Comparison of ENCODE assay signal across 7 cellular contexts in genomic region chr12:54993181-54993835, GRCh38. TPM values are rescaled to one million over a fixed set of nuclear protein-coding genes. Genes with fewer than 3 reads are reported as not detected.
A peak's percentile ranks its signal among the peaks of the same experiment; 100 is the strongest.
DNase-seq lines count a peak whose midpoint lies in the region; ATAC-seq, FAIRE-seq and TF ChIP-seq lines count a peak whose summit lies in the region.

No MANE protein-coding gene starts in this region.

- no peak for TF ChIP-seq POLR2A in GM12878 (IDR thresholded peaks at IDR 0.05; ENCODE audit: low read depth, low read length)
- TF ChIP-seq POLR2A in spleen (IDR thresholded peaks at IDR 0.05) = no peak

- H3K4me1 ChIP-seq in GM12878 (ENCODE audit: control insufficient read depth, insufficient read depth, low read length) (peaks cover 25% of the 10 kb centered on the region), spleen (peaks cover 6 to 52% (median 20%) of the 10 kb centered on the region in 6 donors)

- in situ Hi-C loops in GM12878 (cut with MboI) = loop anchor here (5.0 kb wide), 1 partner anchor 79 kb away; no protein-coding TSS in a partner anchor

- DNase-seq in NCI-H187 (lab: John Stamatoyannopoulos, UW) (peak; percentile 55 to 62), T-helper 1 cell (peak; percentile 17 to 70 (median 49)), GM12878 (ENCODE audit: low read depth, low spot score) (no peak), hippocampal formation (lab: John Stamatoyannopoulos, UW) (peak; percentile 33 to 72), spleen (no peak)

- H3K4me3 ChIP-seq in GM12878 = no peak overlapping the region
- H3K4me3 ChIP-seq in spleen = no peak overlapping the region

- peak; percentile 95 for TF ChIP-seq RAD21 in GM12878 (IDR thresholded peaks at IDR 0.05; ENCODE audit: insufficient read depth, low read depth, low read length)

- SMC1A ChIA-PET in GM12878 (lab: Charles Lee; ENCODE audit: uncharacterized antibody, unreplicated experiment) = interaction anchor here (0.7 to 13.2 kb wide), 33 partner anchors 8 to 291 kb away, joined by 3 to 429 read pairs (median 5); partner anchors contain the start of genes MUCL1, NEUROD4 and TESPA1

- H3K9me3 ChIP-seq in GM12878 (replicated peaks; ENCODE audit: control insufficient read depth, insufficient read depth, low read length) (no peaks in the 10 kb centered on the region), spleen (no peaks in the 10 kb centered on the region)

- TF ChIP-seq CTCF in GM12874 (IDR thresholded peaks at IDR 0.05; ENCODE audit: insufficient read depth, low read depth, low read length) = peak; percentile 58; the same call in 1 of the 2 replicates
- peak; percentile 70 to 82 (median 78) for TF ChIP-seq CTCF in GM12878 (IDR thresholded peaks at IDR 0.05 in 2 of 3, conservative IDR thresholded peaks at IDR 0.05 in 1 of 3; ENCODE audit: control insufficient read depth in 2 of 3, extremely low read depth in 1 of 3, insufficient read depth in 1 of 3, low read depth in 3 of 3, low read length in 3 of 3)
- TF ChIP-seq CTCF in spleen (IDR thresholded peaks at IDR 0.05 in 8 of 11, conservative IDR thresholded peaks at IDR 0.05 in 3 of 11) = peak; percentile 71 to 93 (median 87)

- POLR2A ChIA-PET in GM12878 (lab: Charles Lee) = interaction anchor here (2.1 kb wide), 1 partner anchor 79 kb away, joined by 8 read pairs; no protein-coding TSS in a partner anchor

- no peak overlapping the region for H3K4me2 ChIP-seq in GM12878 (ENCODE audit: control insufficient read depth, insufficient read depth)

- RAD21 ChIA-PET in GM12878 (lab: Charles Lee; ENCODE audit: unreplicated experiment) = interaction anchor here (0.6 to 3.4 kb wide), 24 partner anchors 8 to 1370 kb away, joined by 3 to 205 read pairs (median 5); partner anchors contain the start of genes MUCL1, NEUROD4 and TESPA1

- H3K27me3 ChIP-seq in GM12878 (replicated peaks in 1 of 2; ENCODE audit: control insufficient read depth in 2 of 2, insufficient read depth in 2 of 2, low read length in 1 of 2) = no peaks in the 10 kb centered on the region
- no peaks in the 10 kb centered on the region for H3K27me3 ChIP-seq in spleen (replicated peaks in 1 of 7)

- ATAC-seq in HG02840 (IDR thresholded peaks at IDR 0.05; ENCODE audit: low FRiP score, unreplicated experiment) = peak; percentile 43
- peak; percentile 76 for ATAC-seq in GM12878

- no peaks in the 10 kb centered on the region for H3K79me2 ChIP-seq in GM12878 (ENCODE audit: control insufficient read depth, insufficient read depth, low read length)

- BruUV-seq in GM12878 (replicated peaks; lab: Mats Ljungman, UMichigan) = no TSS peak

- H3K9ac ChIP-seq in GM12878 (ENCODE audit: control insufficient read depth, insufficient read depth, low read length) = no peak overlapping the region

- WGBS in GM12878 (ENCODE audit: insufficient coverage, insufficient replicate concordance, low lambda C conversion rate, missing lambda C conversion rate) = 29% methylated on average over 12 of the region's 12 CpGs
- 26 to 38% (median 32%) methylated on average over 12 of the region's 12 CpGs for WGBS in spleen, 5 donors

- intact Hi-C loops in GM12878 (cut with micrococcal nuclease; ENCODE audit: unreplicated experiment) (loop anchor here (1.0 to 10.0 kb wide), 7 partner anchors 35 to 631 kb away; partner anchors contain the start of gene MUCL1), spleen (cut with DNase I; ENCODE audit: low total_unique reads) (no loop called here)

- FAIRE-seq in GM12878 (lab: Jason Lieb, UNC) = no peak

- H3K36me3 ChIP-seq in GM12878 (ENCODE audit: control insufficient read depth in 2 of 2, insufficient read depth in 2 of 2, low read length in 1 of 2) (no peaks in the 10 kb centered on the region), spleen (no peaks in the 10 kb centered on the region)

- no peak for TF ChIP-seq EP300 in GM12878 (IDR thresholded peaks at IDR 0.05; ENCODE audit: borderline replicate concordance in 1 of 2, control insufficient read depth in 1 of 2, low read depth in 2 of 2, low read length in 2 of 2)

- H3K27ac ChIP-seq in GM12878 (ENCODE audit: control insufficient read depth, insufficient read depth) (no peak overlapping the region), spleen (no peak overlapping the region)

- no peak overlapping the region for H2AFZ ChIP-seq in GM12878 (ENCODE audit: control insufficient read depth, low read depth, low read length)

- CTCF ChIA-PET in GM12878 (lab: Yijun Ruan, JAX) = interaction anchor here (0.6 to 12.8 kb wide), 47 partner anchors 10 to 663 kb away, joined by 3 to 700 read pairs (median 5); partner anchors contain the start of genes MUCL1, NEUROD4 and TESPA1

- H4K20me1 ChIP-seq in GM12878 (ENCODE audit: control insufficient read depth, insufficient read depth) = no peaks in the 10 kb centered on the region

TF ChIP-seq in GM12878, 131 proteins besides CTCF, POLR2A, EP300 and RAD21:
- no peak for TF ChIP-seq ZSCAN29 (IDR thresholded peaks at IDR 0.05)
- peak; percentile 53 for TF ChIP-seq RUNX3 (IDR thresholded peaks at IDR 0.05; ENCODE audit: low read length)
- TF ChIP-seq SMC3 (IDR thresholded peaks at IDR 0.05; ENCODE audit: borderline replicate concordance, low read length) = peak; percentile 90
- 0 out of 2 replicates have a peak, but pooled peaks have one; percentile 10 for TF ChIP-seq IRF4 (IDR thresholded peaks at IDR 0.05; ENCODE audit: low read depth, low read length)

RNA-seq across cellular contexts. Expression of gene TESPA1, which starts 8.7 kb away (rescaled TPM):
- 114 and 127 TPM in 2 replicates for total RNA-seq in GM12878 (2013; cell fraction: nucleolus; rRNA removed)
- total RNA-seq in GM12878 (2014; rRNA removed) (23.4 and 23.7 TPM in 2 replicates), GM12878 (2014; rRNA removed; fragmentation: Illumina TruSeq; extraction: Trizol) (32.6 and 35.3 TPM in 2 replicates), GM12878 (2021) (34.4 and 37.5 TPM in 2 replicates), spleen (10 to 100 TPM in 6 of 7 donors, 1 to 10 TPM in 1; 9.3 to 16.8 (median 13.8) TPM)
- 29.9 TPM for polyA plus RNA-seq in GM12878 (2011; ENCODE audit: low read depth)
- polyA plus RNA-seq in GM12878 (2011; rRNA removed) (19.6 and 37.5 TPM in 2 replicates), GM12878 (2014; fragmentation: Illumina TruSeq; extraction: Trizol) (56.2 and 61.2 TPM in 2 replicates), GM12878 (2014; fragmentation: Nextera tagmentation; extraction: Ambion mirVana) (10 to 100 TPM; 13.8 to 16.1 TPM), GM12878 (2014; rRNA removed) (23.6 and 26.1 TPM in 2 replicates), GM12878 (2016; fragmentation: Nextera tagmentation; extraction: Ambion mirVana) (10 to 100 TPM; 19.8 to 24.2 TPM), spleen (10 to 100 TPM in 1 of 3 donors, 1 to 10 TPM in 2; 7.3 to 10.4 (median 7.7) TPM)
- polyA plus RNA-seq in GM12878 (2011; cell fraction: cytosol; rRNA removed) = 34.9 and 47.4 TPM in 2 replicates
- 72.2 and 91.4 TPM in 2 replicates for polyA plus RNA-seq in GM12878 (2011; cell fraction: nucleus; rRNA removed)
- 27.3 and 34.0 TPM in 2 replicates for polyA plus RNA-seq in GM12878 (2012)
- 38.0 and 46.9 TPM in 2 replicates for polyA minus RNA-seq in GM12878 (2011; rRNA and poly(A)+ RNA removed)
- polyA minus RNA-seq in GM12878 (2011; cell fraction: cytosol; rRNA and poly(A)+ RNA removed) = 28.4 and 28.9 TPM in 2 replicates
- polyA minus RNA-seq in GM12878 (2011; cell fraction: nucleus; rRNA and poly(A)+ RNA removed) = 38.7 and 50.2 TPM in 2 replicates

RNA-seq across cellular contexts. Expression of gene NEUROD4, which starts 26.5 kb away (rescaled TPM):
- total RNA-seq in GM12878 (2013; cell fraction: nucleolus; rRNA removed) = not detected in 2 replicates
- not detected in 2 replicates for total RNA-seq in GM12878 (2014; rRNA removed)
- not detected in 2 replicates for total RNA-seq in GM12878 (2014; rRNA removed; fragmentation: Illumina TruSeq; extraction: Trizol)
- not detected in 2 replicates for total RNA-seq in GM12878 (2021)
- not detected for polyA plus RNA-seq in GM12878 (2011; ENCODE audit: low read depth)
- polyA plus RNA-seq in GM12878 (2011; rRNA removed) = not detected in 2 replicates
- polyA plus RNA-seq in GM12878 (2011; cell fraction: cytosol; rRNA removed) = not detected in 2 replicates
- not detected in 2 replicates for polyA plus RNA-seq in GM12878 (2011; cell fraction: nucleus; rRNA removed)
- polyA plus RNA-seq in GM12878 (2012) = not detected in 2 replicates
- not detected in 2 replicates for polyA plus RNA-seq in GM12878 (2014; fragmentation: Illumina TruSeq; extraction: Trizol)
- polyA plus RNA-seq in GM12878 (2014; fragmentation: Nextera tagmentation; extraction: Ambion mirVana) = not detected
- polyA plus RNA-seq in GM12878 (2014; rRNA removed) = not detected in 2 replicates
- under 1 TPM in 1 of 2 experiments, not detected in 1; 0.06 TPM for polyA plus RNA-seq in GM12878 (2016; fragmentation: Nextera tagmentation; extraction: Ambion mirVana)
- polyA minus RNA-seq in GM12878 (2011; rRNA and poly(A)+ RNA removed) = not detected in 2 replicates
- not detected in 2 replicates for polyA minus RNA-seq in GM12878 (2011; cell fraction: cytosol; rRNA and poly(A)+ RNA removed)
- polyA minus RNA-seq in GM12878 (2011; cell fraction: nucleus; rRNA and poly(A)+ RNA removed) = not detected in 2 replicates
- total RNA-seq in spleen = not detected
- polyA plus RNA-seq in spleen = not detected

Comparison
In these comparisons a context has a peak if more than half of its experiments do, and no peak if none do; other contexts are left out.
1. DNase-seq: peak in NCI-H187 (2 of 2), T-helper 1 cell (5 of 5) and hippocampal formation (2 of 2); none in GM12878 (single experiment) and spleen (single experiment).
2. Peak in every context shown above with its lines, with median percentiles within 50 percentile points of each other: CTCF ChIP-seq.